1 cellular context compared by ENCODE assay signal in genomic region chr5:146137967-146138403, GRCh38.
TF ChIP-seq lines count a peak whose summit lies in the region.

No MANE protein-coding gene starts in this region.

TF ChIP-seq in HepG2, 621 proteins besides CTCF, POLR2A, EP300 and RAD21 (continued from another document and continues in another):
- TF ChIP-seq ZBTB37 (CRISPR knock-in tag; IDR thresholded peaks at IDR 0.05) (peak; percentile 82), ASH2L (IDR thresholded peaks at IDR 0.05; ENCODE audit: insufficient read length, low read depth, low read length) (peak; percentile 75), YY1 (IDR thresholded peaks at IDR 0.05; ENCODE audit: insufficient read depth, insufficient replicate concordance, low read depth, low read length) (no peak), HHEX (CRISPR knock-in tag; IDR thresholded peaks at IDR 0.05) (peak; percentile 30; the same call in 1 of the 2 replicates), ZNF280D (CRISPR knock-in tag; IDR thresholded peaks at IDR 0.05) (no peak), ZBTB46 (CRISPR knock-in tag; IDR thresholded peaks at IDR 0.05; ENCODE audit: borderline replicate concordance) (no peak), DMAP1 (CRISPR knock-in tag; IDR thresholded peaks at IDR 0.05) (no peak), ZNF710 (CRISPR knock-in tag; IDR thresholded peaks at IDR 0.05; ENCODE audit: borderline replicate concordance) (peak; percentile 60; the same call in 1 of the 2 replicates), MNT (IDR thresholded peaks at IDR 0.05) (no peak), PRDM10 (CRISPR knock-in tag; IDR thresholded peaks at IDR 0.05; ENCODE audit: low read depth) (peak; percentile 94), HIC2 (CRISPR knock-in tag; IDR thresholded peaks at IDR 0.05; ENCODE audit: low read depth) (peak; percentile 34; the same call in 1 of the 2 replicates), HBP1 (CRISPR knock-in tag; IDR thresholded peaks at IDR 0.05; ENCODE audit: low read depth) (no peak), SOX13 (IDR thresholded peaks at IDR 0.05) (no peak), SOX13 (CRISPR knock-in tag; conservative IDR thresholded peaks at IDR 0.05 in 1 of 2, IDR thresholded peaks at IDR 0.05 in 1 of 2) (peak in 1 of 2 experiments; percentile 63; a peak in 1 of 4 replicates), GRHL1 (CRISPR knock-in tag; conservative IDR thresholded peaks at IDR 0.05) (no peak), ZMYM4 (CRISPR knock-in tag; IDR thresholded peaks at IDR 0.05) (peak; percentile 80; the same call in 1 of the 2 replicates), ZNF441 (CRISPR knock-in tag; IDR thresholded peaks at IDR 0.05; ENCODE audit: borderline replicate concordance) (peak; percentile 33; the same call in 1 of the 2 replicates), RXRA (CRISPR knock-in tag; IDR thresholded peaks at IDR 0.05) (peak; percentile 47; the same call in 1 of the 2 replicates), HOXA3 (CRISPR knock-in tag; IDR thresholded peaks at IDR 0.05) (peak; percentile 54; the same call in 1 of the 2 replicates), GZF1 (CRISPR knock-in tag; IDR thresholded peaks at IDR 0.05) (no peak), ZNF460 (CRISPR knock-in tag; IDR thresholded peaks at IDR 0.05; ENCODE audit: borderline replicate concordance) (no peak), SRF (IDR thresholded peaks at IDR 0.05; ENCODE audit: low read depth, low read length) (no peak), ZBTB43 (CRISPR knock-in tag; conservative IDR thresholded peaks at IDR 0.05) (no peak), SOX6 (IDR thresholded peaks at IDR 0.05) (no peak), SOX6 (CRISPR knock-in tag; IDR thresholded peaks at IDR 0.05) (peak; percentile 80), ZNF530 (CRISPR knock-in tag; IDR thresholded peaks at IDR 0.05; ENCODE audit: low read depth) (no peak), ZNF607 (CRISPR knock-in tag; IDR thresholded peaks at IDR 0.05; ENCODE audit: borderline replicate concordance) (peak; percentile 34; the same call in 1 of the 2 replicates), TARDBP (CRISPR knock-in tag; IDR thresholded peaks at IDR 0.05) (no peak), KDM5A (IDR thresholded peaks at IDR 0.05; ENCODE audit: borderline replicate concordance, low read length) (no peak)
